1 cellular context compared by ENCODE assay signal in genomic region chr19:8571006-8571411, GRCh38.
TF ChIP-seq lines count a peak whose summit lies in the region.

No MANE protein-coding gene starts in this region.

TF ChIP-seq in HEK293, 187 proteins besides CTCF, POLR2A, EP300 and RAD21:
- TF ChIP-seq PRDM2 (tag by site-specific recombination; IDR thresholded peaks at IDR 0.05; ENCODE audit: borderline replicate concordance) (no peak), ZBTB6 (tag by site-specific recombination; IDR thresholded peaks at IDR 0.05) (0 out of 2 replicates have a peak, but pooled peaks have one; percentile 45), ZNF335 (tag by site-specific recombination; conservative IDR thresholded peaks at IDR 0.05) (no peak), KLF10 (tag by site-specific recombination; IDR thresholded peaks at IDR 0.05) (no peak), ZNF169 (tag by site-specific recombination; IDR thresholded peaks at IDR 0.05) (no peak), ZIC2 (tag by site-specific recombination; IDR thresholded peaks at IDR 0.05) (peak; percentile 53)
